9 cellular contexts compared by ENCODE assay signal in genomic region chr3:45997942-45998341, GRCh38. TPM values are rescaled to one million over a fixed set of nuclear protein-coding genes. Genes with fewer than 3 reads are reported as not detected.
"Had no signal": no experiment of that assay in that cellular context is flagged by ENCODE, and none has a peak within 500 bp of the region (broad histone marks: within the 10 kb centered on the region; RNA-seq: fewer than 3 reads in every experiment).

No MANE protein-coding gene starts in this region.

- ATAC-seq: GM12878 had no signal

- DNase-seq: GDM1, GF-D8 had no signal

- H3K4me3 ChIP-seq: GM12878 had no signal

- FAIRE-seq: G401.6, GM12878, GM12891, GM12892, GM18507, GM19239 had no signal

RNA-seq across cellular contexts. Expression of gene XCR1, which starts 29.3 kb away (rescaled TPM):
- total RNA-seq: G401 had no signal

RNA-seq across cellular contexts. Expression of gene CXCR6, which starts 54.7 kb away (rescaled TPM):
- total RNA-seq: GM12878 had no signal
